In genomic region chr11:7019500-7020182, GRCh38 we compare ENCODE assay signal across 8 cellular contexts. TPM values are rescaled to one million over a fixed set of nuclear protein-coding genes. Genes with fewer than 3 reads are reported as not detected.
A peak's percentile ranks its signal among the peaks of the same experiment; 100 is the strongest.
DNase-seq lines count a peak whose midpoint lies in the region; ATAC-seq and TF ChIP-seq lines count a peak whose summit lies in the region.

No MANE protein-coding gene starts in this region.

- DNase-seq in GM12865 (ENCODE audit: low read depth) (peak; percentile 25), breast epithelium (ENCODE audit: low spot score in 2 of 2) (no peak), kidney epithelial cell (ENCODE audit: low read depth) (no peak), substantia nigra (lab: John Stamatoyannopoulos, UW) (peak in 16 of 49 donors; percentile 2 to 49 (median 32)), foreskin melanocyte (no peak), NOMO-1 treated with DMSO at 0.1 percent for 48 hours (lab: John Stamatoyannopoulos, UW; ENCODE audit: unreplicated experiment) (no peak)

- H3K36me3 ChIP-seq in breast epithelium = no peaks in the 10 kb centered on the region
- H3K36me3 ChIP-seq in kidney epithelial cell (ENCODE audit: control insufficient read depth, insufficient read depth, low read length) = no peaks in the 10 kb centered on the region

- H3K9me3 ChIP-seq in breast epithelium = no peaks in the 10 kb centered on the region

- ATAC-seq in HG03196 (IDR thresholded peaks at IDR 0.05; ENCODE audit: unreplicated experiment) (peak; percentile 29), GM21526 (IDR thresholded peaks at IDR 0.05; ENCODE audit: low FRiP score, unreplicated experiment) (no peak)

- intact Hi-C loops in breast epithelium (cut with DNase I; ENCODE audit: low total_unique reads) = no loop called here

- H3K4me1 ChIP-seq in breast epithelium = no peaks in the 10 kb centered on the region

- H3K4me3 ChIP-seq in GM12865 (ENCODE audit: low read depth, low read length) (peak overlapping the region; percentile 87), breast epithelium (peak overlapping the region; percentile 60 to 71 (median 68)), kidney epithelial cell (ENCODE audit: low read depth, low read length) (peak overlapping the region; percentile 66)

- H3K27me3 ChIP-seq in breast epithelium = no peaks in the 10 kb centered on the region
- H3K27me3 ChIP-seq in kidney epithelial cell (ENCODE audit: control insufficient read depth, insufficient read depth, low read length) = no peaks in the 10 kb centered on the region

- TF ChIP-seq POLR2A in breast epithelium (IDR thresholded peaks at IDR 0.05) = no peak

- no peak for TF ChIP-seq CTCF in GM12865 (IDR thresholded peaks at IDR 0.05; ENCODE audit: insufficient read depth, low read depth, low read length, missing control alignments)
- no peak for TF ChIP-seq CTCF in breast epithelium (IDR thresholded peaks at IDR 0.05)
- TF ChIP-seq CTCF in kidney epithelial cell (IDR thresholded peaks at IDR 0.05; ENCODE audit: insufficient read depth, low read length, poor library complexity, severe bottlenecking) = no peak

- peak overlapping the region; percentile 74 to 80 for H3K27ac ChIP-seq in breast epithelium
- peak overlapping the region; percentile 60 for H3K27ac ChIP-seq in substantia nigra (ENCODE audit: low read depth, low read length, poor library complexity, severe bottlenecking)

RNA-seq across cellular contexts. Expression of gene ZNF214, which starts 0.5 kb away (rescaled TPM):
- total RNA-seq in breast epithelium (1 to 10 TPM; 3.0 to 6.9 (median 4.9) TPM), kidney epithelial cell (2.5 and 4.0 TPM in 2 replicates)

RNA-seq across cellular contexts. Expression of gene NLRP14, which starts 0.6 kb away (rescaled TPM):
- total RNA-seq in breast epithelium = under 1 TPM; under 0.01 to 0.29 (median 0.16) TPM
- not detected in 2 replicates for total RNA-seq in kidney epithelial cell
